11 cellular contexts compared by ENCODE assay signal in the genomic region with DNA sequence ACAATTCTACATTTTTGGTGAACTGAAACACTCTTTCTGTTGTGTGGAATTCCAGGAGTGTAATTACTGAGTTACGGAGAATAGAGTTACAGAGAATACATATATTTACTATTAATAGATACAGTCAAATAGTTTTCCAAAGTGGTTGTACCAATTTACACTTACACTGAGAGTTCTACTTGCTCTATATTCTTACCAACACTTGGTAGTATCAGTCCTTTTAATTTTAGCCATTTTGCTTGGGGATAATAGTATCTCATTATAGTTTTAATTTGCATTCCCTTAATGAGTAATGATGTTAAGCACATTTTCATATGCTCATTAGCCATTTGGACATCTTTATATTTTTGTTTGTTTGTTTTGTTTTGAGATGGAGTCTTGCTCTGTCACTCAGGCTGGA.
"Had no signal": no experiment of that assay in that cellular context is flagged by ENCODE, and none has a peak within 500 bp of the region (broad histone marks: within the 10 kb centered on the region; RNA-seq: fewer than 3 reads in every experiment).

No MANE protein-coding gene starts in this region.

- H3K4me1 Mint-ChIP-seq: GM23338, H9 had no signal

- H3K9me3 Mint-ChIP-seq: GM23338, H9, HFFc6 had no signal

- H2AFZ ChIP-seq: GM23248, GM23338 had no signal

- H3K27ac Mint-ChIP-seq: GM23338, H9, HFFc6 had no signal

- FAIRE-seq: H1, H54 had no signal

- H3K27ac ChIP-seq: GM23248 had no signal

- H3K4me3 Mint-ChIP-seq: GM23338, H9, HFFc6 had no signal

- H3K4me3 ChIP-seq: GM23248, GM23338, HAP-1 had no signal

- H3K4me2 ChIP-seq: GM23338 had no signal

- ATAC-seq: GM23338, HCT116 had no signal

- DNase-seq: GM23248, GOT3, H7, H9, HCEC 1CT, HFFc6 had no signal

- H3K9ac ChIP-seq: GM23248 had no signal

- H3K9me3 ChIP-seq: HAP-1 had no signal
